Comparison of ENCODE assay signal across 33 cellular contexts in the genomic region with DNA sequence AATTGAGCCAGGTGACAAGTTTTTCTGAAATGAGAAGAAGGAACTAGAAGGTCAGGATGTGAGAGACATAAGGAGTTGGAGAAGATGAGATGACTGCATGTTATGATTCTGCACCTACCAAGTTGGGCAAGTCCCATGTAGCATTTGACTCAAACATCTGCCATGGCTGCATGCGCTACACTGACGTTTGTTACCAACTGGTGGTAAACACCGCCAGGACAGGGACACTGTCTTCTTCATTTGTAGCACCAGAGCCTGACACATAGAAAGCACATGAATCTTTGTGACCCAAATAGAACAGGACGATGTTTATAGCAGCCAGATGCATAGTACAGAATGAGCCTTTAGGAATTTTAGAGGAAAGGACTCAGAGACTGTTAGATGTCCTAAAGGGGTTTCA.
"Had no signal": no experiment of that assay in that cellular context is flagged by ENCODE, and none has a peak within 500 bp of the region (broad histone marks: within the 10 kb centered on the region; RNA-seq: fewer than 3 reads in every experiment).

No MANE protein-coding gene starts in this region.

- H3K27me3 ChIP-seq: adrenal gland, ascending aorta, body of pancreas, brain microvascular endothelial cell, breast epithelium, cardiac muscle cell had no signal

- H3K9me3 ChIP-seq: adrenal gland had no signal

- ATAC-seq: activated naive CD4-positive, alpha-beta T cell treated with anti-CD3 and anti-CD28 coated beads, Interleukin-2, amount 50 U/mL, for 72 hours; activated naive CD8-positive, alpha-beta T cell treated with anti-CD3 and anti-CD28 coated beads, Interleukin-2, amount 50 U/mL, for 24 hours; activated T-cell treated with anti-CD3 and anti-CD28 coated beads, Interleukin-2, amount 50 U/mL, for 4 hours; activated T-cell treated with anti-CD3 and anti-CD28 coated beads, Interleukin-2, amount 50 U/mL, for 72 hours; activated T-helper 17 cell treated with anti-CD3 and anti-CD28 coated beads, Interleukin-2, amount 50 U/mL, for 72 hours; body of pancreas had no signal

- FAIRE-seq: bronchial epithelial cell had no signal

- H3K36me3 ChIP-seq: adrenal gland, ascending aorta, brain microvascular endothelial cell, breast epithelium, cardiac muscle cell had no signal

- H3K4me1 ChIP-seq: adrenal gland, ascending aorta, body of pancreas, breast epithelium had no signal

- DNase-seq: activated effector memory CD4-positive, alpha-beta T cell treated with anti-CD3 and anti-CD28 coated beads, Interleukin-2, amount 50 U/mL, for 16 hours; activated effector memory CD4-positive, alpha-beta T cell treated with Interleukin-2 at 50 U/mL for 16 hours; activated gamma-delta T cell; activated gamma-delta T cell treated with Interleukin-2 at 50 U/mL for 16 hours; activated naive CD4-positive, alpha-beta T cell; activated naive CD4-positive, alpha-beta T cell treated with anti-CD3 and anti-CD28 coated beads for 36 hours; activated naive CD4-positive, alpha-beta T cell treated with anti-CD3 and anti-CD28 coated beads, Interleukin-2, amount 10 ng/mL, durations not matched to agents 7 days and 5 days; activated naive CD4-positive, alpha-beta T cell treated with anti-CD3 and anti-CD28 coated beads, Interleukin-2, amount 50 U/mL, for 16 hours; activated naive CD4-positive, alpha-beta T cell treated with Interleukin-2 at 50 U/mL for 16 hours; activated naive CD8-positive, alpha-beta T cell treated with anti-CD3 and anti-CD28 coated beads for 36 hours; activated naive CD8-positive, alpha-beta T cell treated with anti-CD3 and anti-CD28 coated beads, Interleukin-2, amount 10 ng/mL, durations not matched to agents 7 days and 5 days; activated naive CD8-positive, alpha-beta T cell treated with anti-CD3 and anti-CD28 coated beads, Interleukin-2, amount 50 U/mL, for 24 hours; activated T-cell treated with anti-CD3 and anti-CD28 coated beads, Interleukin-2, amount 50 U/mL, for 1 hour; activated T-cell treated with anti-CD3 and anti-CD28 coated beads, Interleukin-2, amount 50 U/mL, for 24 hours; activated T-cell treated with anti-CD3 and anti-CD28 coated beads, Interleukin-2, amount 50 U/mL, for 4 hours; activated T-cell treated with anti-CD3 and anti-CD28 coated beads, Interleukin-2, amount 50 U/mL, for 48 hours; activated T-cell treated with anti-CD3 and anti-CD28 coated beads, Interleukin-2, amount 50 U/mL, for 72 hours; adrenal gland; amniotic stem cell; amygdala; anterior cingulate cortex; aorta; body of pancreas; brain microvascular endothelial cell; caudate nucleus; central memory CD4-positive, alpha-beta T cell; cerebellar nuclear complex had no signal

- H3K4me3 ChIP-seq: adrenal gland, ascending aorta, body of pancreas, breast epithelium, cardiac muscle cell had no signal

- H3K27ac ChIP-seq: adrenal gland, ascending aorta, body of pancreas, brain microvascular endothelial cell, breast epithelium, cardiac muscle cell had no signal
